In genomic region chr4:1393363-1393762, GRCh38 we compare ENCODE assay signal across 11 cellular contexts. TPM values are rescaled to one million over a fixed set of nuclear protein-coding genes. Genes with fewer than 3 reads are reported as not detected.
"Had no signal": no experiment of that assay in that cellular context is flagged by ENCODE, and none has a peak within 500 bp of the region (broad histone marks: within the 10 kb centered on the region; RNA-seq: fewer than 3 reads in every experiment).

No MANE protein-coding gene starts in this region.

RNA-seq across cellular contexts. Expression of gene NKX1-1, which starts 12.9 kb away (rescaled TPM):
- total RNA-seq: OCI-LY7, PC-3, PC-9, Peyer's patch, Right ventricle myocardium inferior, Right ventricle myocardium superior, RPMI7951, SJCRH30, SJSA1, SK-MEL-5 had no signal
- polyA plus RNA-seq: SK-N-SH had no signal
